Comparison of ENCODE assay signal across 17 cellular contexts in the genomic region with DNA sequence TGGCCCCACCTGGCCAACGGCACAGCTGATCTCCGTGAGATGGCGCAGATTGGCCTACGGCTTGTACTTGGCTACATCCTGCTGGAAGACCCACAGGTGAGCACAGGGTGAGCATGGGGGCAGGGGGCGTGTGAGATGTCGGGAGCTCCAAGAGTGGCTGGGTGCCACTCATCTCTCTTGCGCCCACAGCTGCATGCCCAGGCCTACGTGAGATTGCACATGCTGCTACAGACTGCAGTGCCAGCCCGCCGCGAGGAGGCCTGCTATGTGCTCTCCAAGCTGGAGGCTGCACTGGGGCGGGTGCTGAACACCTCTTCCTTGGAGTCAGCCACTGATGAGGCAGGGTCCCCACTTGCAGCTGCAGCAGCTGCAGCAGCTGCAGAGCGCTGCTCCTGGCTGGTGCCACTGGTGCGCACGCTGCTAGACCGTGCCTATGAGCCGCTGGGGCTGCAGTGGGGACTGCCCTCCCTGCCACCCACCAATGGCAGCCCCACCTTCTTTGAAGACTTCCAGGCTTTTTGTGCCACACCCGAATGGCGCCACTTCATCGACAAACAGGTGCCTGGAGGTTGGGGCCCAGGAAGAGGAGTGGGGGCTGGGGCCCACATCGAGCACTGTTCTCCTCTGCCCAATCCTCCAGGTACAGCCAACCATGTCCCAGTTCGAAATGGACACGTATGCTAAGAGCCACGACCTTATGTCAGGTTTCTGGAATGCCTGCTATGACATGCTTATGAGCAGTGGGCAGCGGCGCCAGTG.
"Had no signal": no experiment of that assay in that cellular context is flagged by ENCODE, and none has a peak within 500 bp of the region (broad histone marks: within the 10 kb centered on the region; RNA-seq: fewer than 3 reads in every experiment).

No MANE protein-coding gene starts in this region.

- H3K4me1 ChIP-seq: pancreas had no signal

- H3K9me3 Mint-ChIP-seq: activated B cell treated with CpG ODN at 0.5 μM for 24 hours, neural crest cell had no signal

- H3K4me1 Mint-ChIP-seq: neural crest cell had no signal

- H3K9me3 ChIP-seq: esophagus muscularis mucosa, left lung, pancreas, vagina had no signal

- H3K27ac Mint-ChIP-seq: activated B cell treated with CpG ODN at 0.5 μM for 24 hours; activated naive CD8-positive, alpha-beta T cell had no signal

- DNase-seq: activated B cell treated with CpG ODN at 0.5 μM for 24 hours; activated CD4-positive, alpha-beta T cell treated with anti-CD3 and anti-CD28 coated beads, Interleukin-2, amount 50 U/mL, for 1 hour; activated T-cell treated with anti-CD3 and anti-CD28 coated beads for 4 hours; amygdala; brain microvascular endothelial cell; cerebellar nuclear complex; dermis blood vessel endothelial cell; retina; small intestine; stimulated activated naive CD4-positive, alpha-beta T cell treated with Interleukin-2 at 50 U/mL for 16 hours; T-helper 17 cell had no signal

- H3K27ac ChIP-seq: brain microvascular endothelial cell, esophagus muscularis mucosa, left lung, pancreas, vagina had no signal

- H3K4me3 Mint-ChIP-seq: activated B cell treated with CpG ODN at 0.5 μM for 24 hours; activated naive CD8-positive, alpha-beta T cell; neural crest cell; T-helper 17 cell had no signal

- H3K27me3 ChIP-seq: brain microvascular endothelial cell, esophagus muscularis mucosa, left lung, pancreas, vagina had no signal

- H3K27me3 Mint-ChIP-seq: activated B cell treated with CpG ODN at 0.5 μM for 24 hours; activated naive CD8-positive, alpha-beta T cell; T-helper 17 cell had no signal

- ATAC-seq: left lung, pancreas, T-helper 17 cell had no signal

- H3K4me3 ChIP-seq: esophagus muscularis mucosa, left lung, pancreas, vagina had no signal
